In the genomic region with DNA sequence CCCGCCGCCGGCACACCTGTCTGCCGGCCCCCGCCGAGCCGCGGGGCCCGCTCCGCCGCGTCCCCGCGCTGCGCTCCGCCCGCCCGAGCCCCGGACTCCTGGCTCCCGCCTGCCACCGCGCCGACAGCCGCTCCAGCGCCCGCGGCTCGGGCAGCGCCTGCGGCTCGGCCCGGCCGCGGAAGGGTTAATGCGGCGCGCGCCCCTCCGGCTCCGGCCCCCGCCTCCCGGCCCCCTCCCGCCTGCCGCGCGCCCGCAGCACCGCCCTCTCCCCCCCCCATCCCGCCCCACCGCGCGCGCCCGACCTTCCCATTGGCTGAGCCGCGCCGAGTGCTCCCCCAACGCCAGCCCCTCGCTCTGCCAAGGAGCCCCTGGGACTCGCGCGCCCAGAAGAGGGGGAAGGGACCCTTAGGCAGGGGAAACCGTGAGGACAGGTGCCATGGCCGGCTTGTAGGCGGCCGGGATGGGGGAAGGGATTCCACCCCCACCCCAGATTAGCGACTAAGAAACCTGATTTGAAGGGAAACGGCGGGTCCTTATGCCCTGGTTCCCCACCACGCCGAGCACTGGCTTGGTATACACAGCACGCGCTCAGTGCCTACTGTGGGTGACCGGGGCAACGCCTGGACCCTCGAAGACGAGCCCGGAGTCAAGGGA, we compare ENCODE assay signal across 8 cellular contexts. TPM values are rescaled to one million over a fixed set of nuclear protein-coding genes. Genes with fewer than 3 reads are reported as not detected.
A peak's percentile ranks its signal among the peaks of the same experiment; 100 is the strongest.
DNase-seq lines count a peak whose midpoint lies in the region; ATAC-seq and TF ChIP-seq lines count a peak whose summit lies in the region.

A gene with protein sequence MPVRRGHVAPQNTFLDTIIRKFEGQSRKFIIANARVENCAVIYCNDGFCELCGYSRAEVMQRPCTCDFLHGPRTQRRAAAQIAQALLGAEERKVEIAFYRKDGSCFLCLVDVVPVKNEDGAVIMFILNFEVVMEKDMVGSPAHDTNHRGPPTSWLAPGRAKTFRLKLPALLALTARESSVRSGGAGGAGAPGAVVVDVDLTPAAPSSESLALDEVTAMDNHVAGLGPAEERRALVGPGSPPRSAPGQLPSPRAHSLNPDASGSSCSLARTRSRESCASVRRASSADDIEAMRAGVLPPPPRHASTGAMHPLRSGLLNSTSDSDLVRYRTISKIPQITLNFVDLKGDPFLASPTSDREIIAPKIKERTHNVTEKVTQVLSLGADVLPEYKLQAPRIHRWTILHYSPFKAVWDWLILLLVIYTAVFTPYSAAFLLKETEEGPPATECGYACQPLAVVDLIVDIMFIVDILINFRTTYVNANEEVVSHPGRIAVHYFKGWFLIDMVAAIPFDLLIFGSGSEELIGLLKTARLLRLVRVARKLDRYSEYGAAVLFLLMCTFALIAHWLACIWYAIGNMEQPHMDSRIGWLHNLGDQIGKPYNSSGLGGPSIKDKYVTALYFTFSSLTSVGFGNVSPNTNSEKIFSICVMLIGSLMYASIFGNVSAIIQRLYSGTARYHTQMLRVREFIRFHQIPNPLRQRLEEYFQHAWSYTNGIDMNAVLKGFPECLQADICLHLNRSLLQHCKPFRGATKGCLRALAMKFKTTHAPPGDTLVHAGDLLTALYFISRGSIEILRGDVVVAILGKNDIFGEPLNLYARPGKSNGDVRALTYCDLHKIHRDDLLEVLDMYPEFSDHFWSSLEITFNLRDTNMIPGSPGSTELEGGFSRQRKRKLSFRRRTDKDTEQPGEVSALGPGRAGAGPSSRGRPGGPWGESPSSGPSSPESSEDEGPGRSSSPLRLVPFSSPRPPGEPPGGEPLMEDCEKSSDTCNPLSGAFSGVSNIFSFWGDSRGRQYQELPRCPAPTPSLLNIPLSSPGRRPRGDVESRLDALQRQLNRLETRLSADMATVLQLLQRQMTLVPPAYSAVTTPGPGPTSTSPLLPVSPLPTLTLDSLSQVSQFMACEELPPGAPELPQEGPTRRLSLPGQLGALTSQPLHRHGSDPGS (minus strand): TSS at position 186 of the 654 bp plus-strand sequence. CDS start 408 bp downstream, outside the sequence.

- peak within 1 kb of the TSS; percentile 19 for H2AFZ ChIP-seq in neuron (ENCODE audit: low read depth, low read length)

- H3K27me3 Mint-ChIP-seq in T-helper 1 cell treated with Interleukin-12 subunit alpha and Interleukin-12 subunit beta and Interleukin-4 antibody, amounts not matched to agents 30 μg/mL and 1 μg/mL, for 36 hours (ENCODE audit: low read depth): peaks cover 69% of the 10 kb centered on the region
- H3K27me3 Mint-ChIP-seq in endothelial cell (ENCODE audit: unreplicated experiment) (peaks cover 30% of the 10 kb centered on the region), HFFc6 (ENCODE audit: insufficient read depth) (peaks cover 48% of the 10 kb centered on the region)

- peaks cover 20% of the 10 kb centered on the region for H3K27me3 ChIP-seq in neuron (ENCODE audit: insufficient read depth, low read length)

- H3K4me1 Mint-ChIP-seq in T-helper 1 cell treated with Interleukin-12 subunit alpha and Interleukin-12 subunit beta and Interleukin-4 antibody, amounts not matched to agents 30 μg/mL and 1 μg/mL, for 36 hours (ENCODE audit: low read depth): peaks cover 24% of the 10 kb centered on the region
- H3K4me1 Mint-ChIP-seq in endothelial cell (ENCODE audit: unreplicated experiment) (peaks cover 11% of the 10 kb centered on the region), HFFc6 (ENCODE audit: low read depth) (peaks cover 5% of the 10 kb centered on the region; the same call in 1 of the 2 replicates)

- H3K36me3 ChIP-seq in neuron (ENCODE audit: insufficient read depth, low read length): no peaks in the 10 kb centered on the region

- H3K4me1 ChIP-seq in neuron (ENCODE audit: insufficient read depth, low read length): peaks cover 35% of the 10 kb centered on the region

- H3K4me3 ChIP-seq in neuron (ENCODE audit: low read length): peak within 1 kb of the TSS; percentile 66

- H3K9me3 ChIP-seq in neuron (ENCODE audit: low read length): no peaks in the 10 kb centered on the region

- no peaks in the 10 kb centered on the region for H3K9me3 Mint-ChIP-seq in T-helper 1 cell treated with Interleukin-12 subunit alpha and Interleukin-12 subunit beta and Interleukin-4 antibody, amounts not matched to agents 30 μg/mL and 1 μg/mL, for 36 hours
- no peaks in the 10 kb centered on the region for H3K9me3 Mint-ChIP-seq in endothelial cell (ENCODE audit: unreplicated experiment)
- H3K9me3 Mint-ChIP-seq in HFFc6: no peaks in the 10 kb centered on the region

- no peak for ATAC-seq in GM19023 (IDR thresholded peaks at IDR 0.05; ENCODE audit: unreplicated experiment)

- DNase-seq in DMS 273 (lab: John Stamatoyannopoulos, UW; ENCODE audit: unreplicated experiment) (peak; percentile 94), NCI-H1092 (lab: John Stamatoyannopoulos, UW) (peak; percentile 92), endothelial cell (ENCODE audit: low spot score) (no peak), HFFc6 (no peak), globus pallidus (ENCODE audit: low spot score) (no peak)

- H3K27ac Mint-ChIP-seq in T-helper 1 cell treated with Interleukin-12 subunit alpha and Interleukin-12 subunit beta and Interleukin-4 antibody, amounts not matched to agents 30 μg/mL and 1 μg/mL, for 36 hours: peak within 1 kb of the TSS; percentile 73
- H3K27ac Mint-ChIP-seq in endothelial cell (ENCODE audit: unreplicated experiment) (no peak within 1 kb of the TSS), HFFc6 (no peak within 1 kb of the TSS)

- no peak for TF ChIP-seq CTCF in endothelial cell (IDR thresholded peaks at IDR 0.05; ENCODE audit: unreplicated experiment)
- TF ChIP-seq CTCF in HFFc6 (IDR thresholded peaks at IDR 0.05): no peak

- H3K36me3 Mint-ChIP-seq in T-helper 1 cell treated with Interleukin-12 subunit alpha and Interleukin-12 subunit beta and Interleukin-4 antibody, amounts not matched to agents 30 μg/mL and 1 μg/mL, for 36 hours (ENCODE audit: low read depth): peaks cover 5% of the 10 kb centered on the region
- H3K36me3 Mint-ChIP-seq in endothelial cell (ENCODE audit: low read depth, unreplicated experiment): peaks cover under 1% of the 10 kb centered on the region
- H3K36me3 Mint-ChIP-seq in HFFc6 (ENCODE audit: low read depth): no peaks in the 10 kb centered on the region; the same call in 1 of the 2 replicates

- H3K4me3 Mint-ChIP-seq in T-helper 1 cell treated with Interleukin-12 subunit alpha and Interleukin-12 subunit beta and Interleukin-4 antibody, amounts not matched to agents 30 μg/mL and 1 μg/mL, for 36 hours: peak within 1 kb of the TSS; percentile 84
- H3K4me3 Mint-ChIP-seq in endothelial cell (ENCODE audit: unreplicated experiment): peak within 1 kb of the TSS; percentile 93
- H3K4me3 Mint-ChIP-seq in HFFc6: no peak within 1 kb of the TSS

RNA-seq across cellular contexts. Expression of the gene that starts here (rescaled TPM):
- total RNA-seq in endothelial cell (ENCODE audit: unreplicated experiment): 3.4 TPM
- not detected for total RNA-seq in HFFc6 (2021; fragmentation: NEBNext Ultra II Directional; extraction: Animal tissue kit (Norgen Biotek cat#: 25700))

Comparison
In these comparisons a context has a peak if more than half of its experiments do, and no peak if none do; other contexts are left out.
1. DNase-seq: peak in DMS 273 (single experiment) and NCI-H1092 (single experiment); none in endothelial cell (single experiment), HFFc6 (single experiment) and globus pallidus (single experiment).